Comparison of ENCODE assay signal across 15 cellular contexts in the genomic region with DNA sequence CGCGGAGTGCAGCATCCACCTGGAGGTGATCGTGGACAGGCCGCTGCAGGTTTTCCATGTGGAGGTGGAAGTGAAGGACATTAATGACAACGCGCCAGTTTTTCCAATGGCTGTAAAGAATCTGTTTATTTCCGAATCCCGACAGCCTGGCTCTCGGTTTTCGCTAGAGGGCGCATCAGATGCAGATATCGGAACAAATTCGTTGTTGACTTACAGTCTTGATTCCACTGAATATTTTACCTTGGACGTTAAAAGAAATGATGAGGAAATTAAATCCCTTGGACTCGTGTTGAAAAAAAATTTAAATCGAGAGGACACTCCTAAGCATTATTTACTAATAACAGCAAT. TPM values are rescaled to one million over a fixed set of nuclear protein-coding genes. Genes with fewer than 3 reads are reported as not detected.
A peak's percentile ranks its signal among the peaks of the same experiment; 100 is the strongest.
DNase-seq lines count a peak whose midpoint lies in the region; ATAC-seq, FAIRE-seq and TF ChIP-seq lines count a peak whose summit lies in the region.
"Had no signal": no experiment of that assay in that cellular context is flagged by ENCODE, and none has a peak within 500 bp of the region (broad histone marks: within the 10 kb centered on the region; RNA-seq: fewer than 3 reads in every experiment).

No MANE protein-coding gene starts in this region.

- no peak for FAIRE-seq in astrocyte (lab: Jason Lieb, UNC)

- H3K4me3 ChIP-seq in GM23248 (peak overlapping the region; percentile 42; the same call in 1 of the 2 replicates), astrocyte (ENCODE audit: insufficient read depth, low read depth, low read length) (no peak overlapping the region)

- H3K27me3 ChIP-seq in GM23248 (replicated peaks; ENCODE audit: insufficient read depth) (no peaks in the 10 kb centered on the region), astrocyte (ENCODE audit: insufficient read depth, low read length) (no peaks in the 10 kb centered on the region)

- H3K27me3 Mint-ChIP-seq in astrocyte (ENCODE audit: low read depth, unreplicated experiment): no peaks in the 10 kb centered on the region
- H3K27me3 Mint-ChIP-seq in activated CD8-positive, alpha-beta T cell treated with anti-CD3 and anti-CD28 coated beads for 36 hours: peaks cover 25% of the 10 kb centered on the region

- DNase-seq in GM23248 (peak; percentile 1), astrocyte (ENCODE audit: low read depth) (no peak), head of caudate nucleus (peak in 24 of 42 donors; percentile 26 to 80 (median 46)), superior temporal gyrus (ENCODE audit: extremely low spot score) (peak; percentile 69), NCI-H128 (lab: John Stamatoyannopoulos, UW; ENCODE audit: unreplicated experiment) (no peak)
- no peak for DNase-seq in activated CD8-positive, alpha-beta T cell treated with anti-CD3 and anti-CD28 coated beads for 36 hours
- DNase-seq: DMS 273 treated with DMSO at 0.1 percent for 48 hours; islet precursor cell; Kasumi-1; NCI-H446; occipital lobe; stimulated activated CD4-positive, alpha-beta T cell treated with anti-CD3 and anti-CD28 coated beads, Interleukin-4, amount 100 ng/mL, for 24 hours had no signal

- TF ChIP-seq CTCF in astrocyte (IDR thresholded peaks at IDR 0.05; ENCODE audit: insufficient read depth, low read depth, low read length): no peak
- TF ChIP-seq CTCF in activated CD8-positive, alpha-beta T cell treated with anti-CD3 and anti-CD28 coated beads for 36 hours (IDR thresholded peaks at IDR 0.05): no peak

- H3K36me3 Mint-ChIP-seq in astrocyte (ENCODE audit: low read depth, unreplicated experiment): peaks cover 24% of the 10 kb centered on the region
- peaks cover 6% of the 10 kb centered on the region for H3K36me3 Mint-ChIP-seq in activated CD8-positive, alpha-beta T cell treated with anti-CD3 and anti-CD28 coated beads for 36 hours (ENCODE audit: low read depth)

- H3K4me2 ChIP-seq in GM23248 (ENCODE audit: unreplicated experiment) (no peak overlapping the region), astrocyte (ENCODE audit: low read length) (peak overlapping the region; percentile 25)

- H3K4me1 Mint-ChIP-seq in astrocyte (ENCODE audit: low read depth, unreplicated experiment): no peaks in the 10 kb centered on the region
- no peaks in the 10 kb centered on the region for H3K4me1 Mint-ChIP-seq in activated CD8-positive, alpha-beta T cell treated with anti-CD3 and anti-CD28 coated beads for 36 hours (ENCODE audit: low read depth)

- ATAC-seq in activated CD4-positive, CD25-positive, alpha-beta regulatory T cell treated with anti-CD3 and anti-CD28 coated beads, Interleukin-2, amount 50 U/mL, for 24 hours: no peak
- no peak for ATAC-seq in GM21526 (IDR thresholded peaks at IDR 0.05; ENCODE audit: low FRiP score, unreplicated experiment)
- ATAC-seq in activated CD8-positive, alpha-beta T cell treated with anti-CD3 and anti-CD28 coated beads for 36 hours: no peak

- CTCF ChIA-PET in activated CD8-positive, alpha-beta T cell treated with anti-CD3 and anti-CD28 coated beads for 36 hours (lab: Charles Lee): interaction anchor here (1.1 to 1.2 kb wide), 2 partner anchors 8 to 15 kb away, joined by 3 read pairs; a partner anchor contains a TSS

- H3K27ac Mint-ChIP-seq in astrocyte (ENCODE audit: unreplicated experiment): no peak overlapping the region
- no peak overlapping the region for H3K27ac Mint-ChIP-seq in activated CD8-positive, alpha-beta T cell treated with anti-CD3 and anti-CD28 coated beads for 36 hours
- H3K27ac Mint-ChIP-seq: stimulated activated naive CD8-positive, alpha-beta T cell treated with anti-CD3 and anti-CD28 coated beads, Interleukin-15, Interleukin-2, amounts not matched to agents 100 ng/mL and 50 ng/mL, for 24 hours had no signal

- no peak overlapping the region for H3K4me3 Mint-ChIP-seq in astrocyte (ENCODE audit: unreplicated experiment)
- no peak overlapping the region for H3K4me3 Mint-ChIP-seq in activated CD8-positive, alpha-beta T cell treated with anti-CD3 and anti-CD28 coated beads for 36 hours
- H3K4me3 Mint-ChIP-seq: stimulated activated naive CD8-positive, alpha-beta T cell treated with anti-CD3 and anti-CD28 coated beads, Interleukin-15, Interleukin-2, amounts not matched to agents 100 ng/mL and 50 ng/mL, for 24 hours had no signal

- H3K79me2 ChIP-seq in GM23248 (ENCODE audit: insufficient read depth): no peaks in the 10 kb centered on the region
- no peaks in the 10 kb centered on the region for H3K79me2 ChIP-seq in astrocyte (ENCODE audit: insufficient read depth, low read length)

- POLR2A ChIA-PET in activated CD8-positive, alpha-beta T cell treated with anti-CD3 and anti-CD28 coated beads for 36 hours (lab: Charles Lee): no interaction called here

- H3K9me3 ChIP-seq in GM23248 (ENCODE audit: low read depth) (no peaks in the 10 kb centered on the region), astrocyte (ENCODE audit: insufficient read depth, low read depth, low read length) (peaks cover 15% of the 10 kb centered on the region)

- H2AFZ ChIP-seq in GM23248 (peak overlapping the region; percentile 31; the same call in 1 of the 2 replicates), astrocyte (ENCODE audit: low read depth, low read length) (no peak overlapping the region)

- H3K27ac ChIP-seq in GM23248 (no peak overlapping the region), astrocyte (ENCODE audit: low read depth, low read length) (no peak overlapping the region)

- in situ Hi-C loops in GM23248 (cut with MboI): no loop called here

- intact Hi-C loops in head of caudate nucleus (cut with DNase I): no loop called here
- intact Hi-C loops in activated CD8-positive, alpha-beta T cell treated with anti-CD3 and anti-CD28 coated beads for 36 hours (cut with micrococcal nuclease): no loop called here

- H3K4me1 ChIP-seq in GM23248 (ENCODE audit: insufficient read depth) (no peaks in the 10 kb centered on the region), astrocyte (ENCODE audit: insufficient read depth, low read length) (no peaks in the 10 kb centered on the region)

- H3K9me3 Mint-ChIP-seq in astrocyte (ENCODE audit: unreplicated experiment): peaks cover 12% of the 10 kb centered on the region
- H3K9me3 Mint-ChIP-seq in activated CD8-positive, alpha-beta T cell treated with anti-CD3 and anti-CD28 coated beads for 36 hours: peaks cover 21% of the 10 kb centered on the region

- no peaks in the 10 kb centered on the region for H3F3A ChIP-seq in GM23248 (ENCODE audit: insufficient read depth)

- H3K9me2 ChIP-seq in GM23248 (ENCODE audit: insufficient read depth): no peaks in the 10 kb centered on the region

- 13 to 16% methylated on average over 16 of the region's 16 CpGs for WGBS in GM23248 (ENCODE audit: low coverage in 1 of 2, low lambda C conversion rate in 2 of 2, missing lambda C conversion rate in 2 of 2), 2 experiments

- no peaks in the 10 kb centered on the region for H4K20me1 ChIP-seq in GM23248 (ENCODE audit: insufficient read depth)
- H4K20me1 ChIP-seq in astrocyte (ENCODE audit: insufficient read depth, low read length): no peaks in the 10 kb centered on the region

- H3K36me3 ChIP-seq in GM23248 (ENCODE audit: low read depth): no peaks in the 10 kb centered on the region
- H3K36me3 ChIP-seq in astrocyte (ENCODE audit: insufficient read depth, low read length): no peaks in the 10 kb centered on the region

- H3K9ac ChIP-seq in GM23248 (no peak overlapping the region), astrocyte (ENCODE audit: low read length) (no peak overlapping the region)

RNA-seq across cellular contexts. Expression of a gene that starts 0.6 kb away (rescaled TPM):
- total RNA-seq in GM23248 (2014; rRNA removed; shearing (Covaris generic)): not detected in 2 replicates
- 0.05 and 0.09 TPM in 2 replicates for polyA plus RNA-seq in GM23248 (2016; fragmentation: Nextera tagmentation; extraction: Ambion mirVana)
- total RNA-seq in astrocyte: 0.84 and 1.1 TPM in 2 replicates
- not detected for total RNA-seq in activated CD8-positive, alpha-beta T cell treated with anti-CD3 and anti-CD28 coated beads for 36 hours

RNA-seq across cellular contexts. Expression of a gene that starts 5.4 kb away (rescaled TPM):
- total RNA-seq in GM23248 (2014; rRNA removed; shearing (Covaris generic)): not detected in 2 replicates
- polyA plus RNA-seq in GM23248 (2016; fragmentation: Nextera tagmentation; extraction: Ambion mirVana): not detected in 2 replicates
- 9.5 and 9.6 TPM in 2 replicates for total RNA-seq in astrocyte
- not detected for total RNA-seq in activated CD8-positive, alpha-beta T cell treated with anti-CD3 and anti-CD28 coated beads for 36 hours

RNA-seq across cellular contexts. Expression of a gene that starts 6.8 kb away (rescaled TPM):
- not detected in 2 replicates for total RNA-seq in GM23248 (2014; rRNA removed; shearing (Covaris generic))
- polyA plus RNA-seq in GM23248 (2016; fragmentation: Nextera tagmentation; extraction: Ambion mirVana): 0.06 TPM in 1 of 2 replicates, not detected in the other
- 2.3 and 2.5 TPM in 2 replicates for total RNA-seq in astrocyte
- not detected for total RNA-seq in activated CD8-positive, alpha-beta T cell treated with anti-CD3 and anti-CD28 coated beads for 36 hours

RNA-seq across cellular contexts. Expression of a gene that starts 15.5 kb away (rescaled TPM):
- total RNA-seq in GM23248 (2014; rRNA removed; shearing (Covaris generic)): not detected in 2 replicates
- not detected in 2 replicates for polyA plus RNA-seq in GM23248 (2016; fragmentation: Nextera tagmentation; extraction: Ambion mirVana)
- total RNA-seq in astrocyte: not detected in 2 replicates
- total RNA-seq in activated CD8-positive, alpha-beta T cell treated with anti-CD3 and anti-CD28 coated beads for 36 hours: not detected

RNA-seq across cellular contexts. Expression of a gene that starts 19.9 kb away (rescaled TPM):
- not detected in 2 replicates for total RNA-seq in GM23248 (2014; rRNA removed; shearing (Covaris generic))
- not detected in 2 replicates for polyA plus RNA-seq in GM23248 (2016; fragmentation: Nextera tagmentation; extraction: Ambion mirVana)
- total RNA-seq in astrocyte: 1.0 and 1.7 TPM in 2 replicates
- not detected for total RNA-seq in activated CD8-positive, alpha-beta T cell treated with anti-CD3 and anti-CD28 coated beads for 36 hours

Comparison
In these comparisons a context has a peak if more than half of its experiments do, and no peak if none do; other contexts are left out.
1. DNase-seq: peak in GM23248 (single experiment), head of caudate nucleus (24 of 42) and superior temporal gyrus (single experiment); none in astrocyte (single experiment), activated CD8-positive, alpha-beta T cell treated with anti-CD3 and anti-CD28 coated beads for 36 hours (single experiment) and NCI-H128 (single experiment).
2. RNA of a gene that starts 5.4 kb away (total RNA-seq): 9.5 to 9.6 TPM in astrocyte; not detected in GM23248 and not detected in activated CD8-positive, alpha-beta T cell treated with anti-CD3 and anti-CD28 coated beads for 36 hours; every median in the first group is over 10 times any median in the second.